27 cellular contexts compared by ENCODE assay signal in the genomic region with DNA sequence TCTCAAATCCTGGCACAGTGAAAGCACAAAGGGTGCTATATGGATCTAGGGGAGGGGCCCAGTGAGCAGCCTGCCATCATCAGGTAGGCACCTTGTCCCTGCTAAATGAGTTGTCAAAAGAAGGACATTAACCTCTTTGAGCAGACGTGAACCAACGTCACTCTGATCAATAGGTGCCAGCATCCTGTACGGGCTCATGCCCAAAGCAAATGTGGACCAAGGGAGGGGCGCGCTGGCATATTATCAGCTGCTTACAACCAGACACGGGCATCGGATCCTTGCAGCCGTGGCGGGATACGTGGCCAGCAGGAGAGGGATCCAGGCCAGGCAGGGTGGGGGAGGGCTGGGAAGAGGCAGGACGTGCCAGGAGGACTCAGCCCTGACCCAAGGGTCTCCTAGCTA.
DNase-seq lines count a peak whose midpoint lies in the region; ATAC-seq and TF ChIP-seq lines count a peak whose summit lies in the region.
"Had no signal": no experiment of that assay in that cellular context is flagged by ENCODE, and none has a peak within 500 bp of the region (broad histone marks: within the 10 kb centered on the region; RNA-seq: fewer than 3 reads in every experiment).

No MANE protein-coding gene starts in this region.

- peaks cover 3% of the 10 kb centered on the region for H3K27me3 Mint-ChIP-seq in activated CD8-positive, alpha-beta T cell treated with anti-CD3 and anti-CD28 coated beads, Interleukin-2, amount 10 ng/mL, durations not matched to agents 7 days and 5 days (ENCODE audit: low read depth)

- CTCF ChIA-PET in activated CD8-positive, alpha-beta T cell treated with anti-CD3 and anti-CD28 coated beads, Interleukin-2, amount 10 ng/mL, durations not matched to agents 7 days and 5 days (lab: Charles Lee), result no interaction called here

- no peak overlapping the region for H3K4me3 Mint-ChIP-seq in activated CD8-positive, alpha-beta T cell treated with anti-CD3 and anti-CD28 coated beads, Interleukin-2, amount 10 ng/mL, durations not matched to agents 7 days and 5 days
- H3K4me3 Mint-ChIP-seq: activated CD4-positive, alpha-beta T cell treated with anti-CD3 and anti-CD28 coated beads for 36 hours; activated naive CD8-positive, alpha-beta T cell treated with anti-CD3 and anti-CD28 coated beads, Interleukin-2, amount 50 U/mL, for 24 hours; CD4-positive, CD25-positive, alpha-beta regulatory T cell; naive thymus-derived CD4-positive, alpha-beta T cell had no signal

- no peak overlapping the region for H3K18ac ChIP-seq in mesendoderm (ENCODE audit: low read length)

- no peaks in the 10 kb centered on the region for H3K79me1 ChIP-seq in mesendoderm (ENCODE audit: low read length)

- ATAC-seq in activated CD8-positive, alpha-beta T cell treated with anti-CD3 and anti-CD28 coated beads, Interleukin-2, amount 10 ng/mL, durations not matched to agents 7 days and 5 days, result no peak
- ATAC-seq: activated CD4-positive, alpha-beta T cell treated with anti-CD3 and anti-CD28 coated beads for 36 hours; activated naive CD8-positive, alpha-beta T cell treated with anti-CD3 and anti-CD28 coated beads, Interleukin-2, amount 50 U/mL, for 24 hours; naive thymus-derived CD4-positive, alpha-beta T cell had no signal

- H3K4me2 ChIP-seq in mesendoderm (ENCODE audit: low read length), result no peak overlapping the region
- H3K4me2 ChIP-seq: SK-N-SH had no signal

- TF ChIP-seq CTCF in LNCaP clone FGC (IDR thresholded peaks at IDR 0.05; ENCODE audit: control insufficient read depth, extremely low read depth, insufficient read depth) (no peak), Peyer's patch (IDR thresholded peaks at IDR 0.05) (no peak), transverse colon (IDR thresholded peaks at IDR 0.05) (no peak)

- H3K9me3 ChIP-seq in Peyer's patch (no peaks in the 10 kb centered on the region), transverse colon (no peaks in the 10 kb centered on the region)
- H3K9me3 ChIP-seq: SK-N-SH, tibial nerve had no signal

- H4K5ac ChIP-seq in mesendoderm (ENCODE audit: low read length), result no peak overlapping the region

- H3K79me2 ChIP-seq in mesendoderm (ENCODE audit: control insufficient read depth, insufficient read depth, low read length), result no peaks in the 10 kb centered on the region

- H2BK15ac ChIP-seq in mesendoderm (replicated peaks; ENCODE audit: low read depth), result no peak overlapping the region

- H3K27ac ChIP-seq in Peyer's patch, result no peak overlapping the region
- peak overlapping the region; percentile 17 for H3K27ac ChIP-seq in mesendoderm (ENCODE audit: low read depth, low read length)
- no peak overlapping the region for H3K27ac ChIP-seq in transverse colon
- H3K27ac ChIP-seq: gastroesophageal sphincter, GM23248, HL-60, tibial nerve had no signal

- no peak for TF ChIP-seq POLR2A in Peyer's patch (IDR thresholded peaks at IDR 0.05)
- no peak for TF ChIP-seq POLR2A in transverse colon (IDR thresholded peaks at IDR 0.05)

- H3K9me3 Mint-ChIP-seq in activated CD8-positive, alpha-beta T cell treated with anti-CD3 and anti-CD28 coated beads, Interleukin-2, amount 10 ng/mL, durations not matched to agents 7 days and 5 days (ENCODE audit: insufficient read depth), result no peaks in the 10 kb centered on the region
- H3K9me3 Mint-ChIP-seq: activated naive CD8-positive, alpha-beta T cell treated with anti-CD3 and anti-CD28 coated beads, Interleukin-2, amount 50 U/mL, for 24 hours; naive thymus-derived CD4-positive, alpha-beta T cell had no signal

- no peaks in the 10 kb centered on the region for H3K4me1 Mint-ChIP-seq in activated CD8-positive, alpha-beta T cell treated with anti-CD3 and anti-CD28 coated beads, Interleukin-2, amount 10 ng/mL, durations not matched to agents 7 days and 5 days (ENCODE audit: low read depth)
- H3K4me1 Mint-ChIP-seq: activated CD4-positive, alpha-beta T cell treated with anti-CD3 and anti-CD28 coated beads for 36 hours; activated naive CD8-positive, alpha-beta T cell treated with anti-CD3 and anti-CD28 coated beads, Interleukin-2, amount 50 U/mL, for 24 hours; CD4-positive, CD25-positive, alpha-beta regulatory T cell had no signal

- no peak overlapping the region for H3K4ac ChIP-seq in mesendoderm (ENCODE audit: low read depth, low read length)

- no peaks in the 10 kb centered on the region for H3K27me3 ChIP-seq in Peyer's patch
- no peaks in the 10 kb centered on the region for H3K27me3 ChIP-seq in mesendoderm (ENCODE audit: insufficient read depth, low read length, poor library complexity)
- H3K27me3 ChIP-seq in transverse colon, result no peaks in the 10 kb centered on the region
- H3K27me3 ChIP-seq: gastroesophageal sphincter, tibial nerve had no signal

- H3K4me1 ChIP-seq in Peyer's patch, result no peaks in the 10 kb centered on the region
- H3K4me1 ChIP-seq in mesendoderm (ENCODE audit: control insufficient read depth, low read depth, low read length), result no peaks in the 10 kb centered on the region
- peaks cover 0 to 19% (median 7%) of the 10 kb centered on the region in 4 donors for H3K4me1 ChIP-seq in transverse colon
- H3K4me1 ChIP-seq: gastroesophageal sphincter had no signal

- H3K36me3 ChIP-seq in Peyer's patch (no peaks in the 10 kb centered on the region), mesendoderm (ENCODE audit: control insufficient read depth, insufficient read depth, low read length) (no peaks in the 10 kb centered on the region), transverse colon (no peaks in the 10 kb centered on the region)
- H3K36me3 ChIP-seq: gastroesophageal sphincter, tibial nerve had no signal

- POLR2A ChIA-PET in activated CD8-positive, alpha-beta T cell treated with anti-CD3 and anti-CD28 coated beads, Interleukin-2, amount 10 ng/mL, durations not matched to agents 7 days and 5 days (lab: Charles Lee), result no interaction called here

- no peak overlapping the region for H4K8ac ChIP-seq in mesendoderm (ENCODE audit: low read depth, low read length)

- H3K4me3 ChIP-seq in LNCaP clone FGC (ENCODE audit: low read depth, low read length), result no peak overlapping the region
- H3K4me3 ChIP-seq in Peyer's patch, result no peak overlapping the region
- H3K4me3 ChIP-seq in mesendoderm (ENCODE audit: low read length), result no peak overlapping the region
- no peak overlapping the region for H3K4me3 ChIP-seq in transverse colon
- H3K4me3 ChIP-seq: gastroesophageal sphincter, GM23248, smooth muscle cell, tibial nerve had no signal

- H3K56ac ChIP-seq in mesendoderm (ENCODE audit: low read length), result no peak overlapping the region

- intact Hi-C loops in transverse colon (cut with DNase I; ENCODE audit: low total_unique reads), result no loop called here

- no peak overlapping the region for H2BK120ac ChIP-seq in mesendoderm (ENCODE audit: low read depth, low read length)

- no CpG with 5 or more reads among the region's 11 CpGs for WGBS in mesendoderm (ENCODE audit: extremely low coverage, insufficient coverage, low lambda C conversion rate)
- WGBS in transverse colon (ENCODE audit: low coverage in 1 of 2), 2 donors, result 55% methylated on average over 11 of the region's 11 CpGs; no CpG with 5 or more reads in 1 of the 2 donors

- in situ Hi-C loops in transverse colon (cut with MboI; ENCODE audit: low pct_ligation_motif_present in 1 of 4, low pct_unique_long_range_greater_than_20kb in 1 of 4, low sequenced_read_pairs in 3 of 4), result no loop called here

- H3K36me3 Mint-ChIP-seq in activated CD8-positive, alpha-beta T cell treated with anti-CD3 and anti-CD28 coated beads, Interleukin-2, amount 10 ng/mL, durations not matched to agents 7 days and 5 days (ENCODE audit: low read depth), result no peaks in the 10 kb centered on the region
- H3K36me3 Mint-ChIP-seq: CD4-positive, CD25-positive, alpha-beta regulatory T cell; naive thymus-derived CD4-positive, alpha-beta T cell had no signal

- TF ChIP-seq EP300 in transverse colon (IDR thresholded peaks at IDR 0.05; ENCODE audit: low read depth), result no peak

- no peak overlapping the region for H3K27ac Mint-ChIP-seq in activated CD8-positive, alpha-beta T cell treated with anti-CD3 and anti-CD28 coated beads, Interleukin-2, amount 10 ng/mL, durations not matched to agents 7 days and 5 days
- H3K27ac Mint-ChIP-seq: activated CD4-positive, alpha-beta T cell treated with anti-CD3 and anti-CD28 coated beads for 36 hours; activated naive CD8-positive, alpha-beta T cell treated with anti-CD3 and anti-CD28 coated beads, Interleukin-2, amount 50 U/mL, for 24 hours; CD4-positive, CD25-positive, alpha-beta regulatory T cell; naive thymus-derived CD4-positive, alpha-beta T cell had no signal

- H2AK5ac ChIP-seq in mesendoderm (ENCODE audit: low read length), result no peak overlapping the region

- DNase-seq in LNCaP clone FGC (ENCODE audit: low read depth), result peak; percentile 23
- peak in 2 of 3 donors; percentile 62 to 71 for DNase-seq in Peyer's patch
- DNase-seq in mesendoderm, result no peak
- DNase-seq in transverse colon, result peak; percentile 74
- no peak for DNase-seq in activated CD8-positive, alpha-beta T cell treated with anti-CD3 and anti-CD28 coated beads, Interleukin-2, amount 10 ng/mL, durations not matched to agents 7 days and 5 days
- DNase-seq in NCI-H1930 (lab: John Stamatoyannopoulos, UW), result no peak
- DNase-seq in NOMO-1 treated with dmso at 0.1 percent for 144 hours (lab: John Stamatoyannopoulos, UW; ENCODE audit: unreplicated experiment), result no peak
- DNase-seq: activated CD4-positive, alpha-beta T cell treated with anti-CD3 and anti-CD28 coated beads for 36 hours; activated effector memory CD4-positive, alpha-beta T cell treated with anti-CD3 and anti-CD28 coated beads, Interleukin-2, amount 50 U/mL, for 16 hours; activated naive CD8-positive, alpha-beta T cell treated with anti-CD3 and anti-CD28 coated beads, Interleukin-2, amount 50 U/mL, for 24 hours; activated T-cell treated with anti-CD3 and anti-CD28 coated beads for 4 hours; CD4-positive, CD25-positive, alpha-beta regulatory T cell; cerebellar nuclear complex; DMS 273 treated with DMSO at 0.1 percent for 48 hours; GM23248; hippocampal formation; naive thymus-derived CD4-positive, alpha-beta T cell; NCI-H187; NCI-H526 treated with DMSO at 0.1 percent for 48 hours; nucleus accumbens; stimulated activated CD4-positive, alpha-beta T cell treated with anti-CD3 and anti-CD28 coated beads, Interleukin-2, amount 100 ng/mL, for 24 hours; T-helper 2 cell had no signal

- H2BK5ac ChIP-seq in mesendoderm (ENCODE audit: low read length), result no peak overlapping the region

- H3K9ac ChIP-seq in mesendoderm (ENCODE audit: low read length), result no peak overlapping the region
- H3K9ac ChIP-seq: GM23248, SK-N-SH had no signal

- H3K23ac ChIP-seq in mesendoderm (ENCODE audit: low read length), result no peak overlapping the region

Comparison
In these comparisons a context has a peak if more than half of its experiments do, and no peak if none do; other contexts are left out.
1. DNase-seq: peak in LNCaP clone FGC (single experiment), Peyer's patch (2 of 3) and transverse colon (single experiment); none in mesendoderm (single experiment), activated CD8-positive, alpha-beta T cell treated with anti-CD3 and anti-CD28 coated beads, Interleukin-2, amount 10 ng/mL, durations not matched to agents 7 days and 5 days (single experiment), NCI-H1930 (0 of 2) and NOMO-1 treated with dmso at 0.1 percent for 144 hours (single experiment).